Comparison of ENCODE assay signal across 11 cellular contexts in the genomic region with DNA sequence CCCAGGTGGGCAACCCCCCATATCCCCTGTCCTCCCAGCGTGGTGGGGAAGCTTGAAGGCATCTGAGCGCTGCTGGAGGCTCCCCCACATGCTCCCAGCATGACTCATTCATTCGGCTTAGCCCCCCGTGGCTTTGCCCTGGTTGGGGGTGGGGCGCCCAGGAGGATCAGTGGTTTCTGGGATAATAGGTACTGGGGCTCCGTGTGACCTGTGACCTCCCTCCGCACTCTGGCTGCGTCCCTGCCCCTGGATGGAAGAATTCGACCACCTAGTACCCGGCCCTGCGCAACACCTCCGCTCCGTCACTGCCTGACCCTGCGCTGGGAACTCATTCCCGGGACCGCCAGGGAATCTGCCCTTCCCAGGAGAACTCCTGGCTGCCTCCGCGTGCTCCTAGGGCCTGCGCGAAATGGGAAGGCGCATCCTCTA. TPM values are rescaled to one million over a fixed set of nuclear protein-coding genes. Genes with fewer than 3 reads are reported as not detected.
A peak's percentile ranks its signal among the peaks of the same experiment; 100 is the strongest.
DNase-seq lines count a peak whose midpoint lies in the region; ATAC-seq and TF ChIP-seq lines count a peak whose summit lies in the region.
"Had no signal": no experiment of that assay in that cellular context is flagged by ENCODE, and none has a peak within 500 bp of the region (broad histone marks: within the 10 kb centered on the region; RNA-seq: fewer than 3 reads in every experiment).

No MANE protein-coding gene starts in this region.

- H3K4me1 Mint-ChIP-seq in GM23338 = peaks cover 46% of the 10 kb centered on the region
- H3K4me1 Mint-ChIP-seq in glutamatergic neuron (ENCODE audit: low read depth, unreplicated experiment) = peaks cover 12% of the 10 kb centered on the region
- H3K4me1 Mint-ChIP-seq in neural progenitor cell = peaks cover 40% of the 10 kb centered on the region
- H3K4me1 Mint-ChIP-seq in T-helper 17 cell = peaks cover 5% of the 10 kb centered on the region

- peak; percentile 75 for DNase-seq in GM23338 (ENCODE audit: low spot score)
- peak; percentile 51 for DNase-seq in glutamatergic neuron
- DNase-seq in neural progenitor cell (ENCODE audit: low spot score) = peak; percentile 83
- no peak for DNase-seq in AG08396 (ENCODE audit: low spot score)
- DNase-seq in stimulated activated CD8-positive, alpha-beta memory T cell treated with anti-CD3 and anti-CD28 coated beads, Interleukin-4, amount 100 ng/mL, for 48 hours = no peak
- no peak for DNase-seq in T-helper 17 cell
- DNase-seq in Karpas-422 = no peak

- H3K27ac Mint-ChIP-seq in GM23338 = no peak overlapping the region
- H3K27ac Mint-ChIP-seq in glutamatergic neuron (ENCODE audit: unreplicated experiment) = peak overlapping the region; percentile 33
- no peak overlapping the region for H3K27ac Mint-ChIP-seq in neural progenitor cell
- H3K27ac Mint-ChIP-seq in T-helper 17 cell = no peak overlapping the region
- H3K27ac Mint-ChIP-seq: activated naive CD4-positive, alpha-beta T cell treated with anti-CD3 and anti-CD28 coated beads, Interleukin-2, amount 10 ng/mL, durations not matched to agents 7 days and 5 days had no signal

- H3K36me3 Mint-ChIP-seq in GM23338 (ENCODE audit: low read depth) (peaks cover 5% of the 10 kb centered on the region), glutamatergic neuron (ENCODE audit: unreplicated experiment) (no peaks in the 10 kb centered on the region), neural progenitor cell (no peaks in the 10 kb centered on the region), T-helper 17 cell (ENCODE audit: low read depth) (no peaks in the 10 kb centered on the region)
- H3K36me3 Mint-ChIP-seq: activated naive CD4-positive, alpha-beta T cell treated with anti-CD3 and anti-CD28 coated beads, Interleukin-2, amount 10 ng/mL, durations not matched to agents 7 days and 5 days had no signal

- peak; percentile 24 for ATAC-seq in GM23338
- peak; percentile 12 for ATAC-seq in SK-N-SH treated with all-trans-retinoic acid at 6 μM for 48 hours
- ATAC-seq in T-helper 17 cell = no peak

- H3K27ac ChIP-seq in GM23338 (ENCODE audit: low read depth) (peak overlapping the region; percentile 32; the same call in 1 of the 2 replicates), neural progenitor cell (peak overlapping the region; percentile 0), Karpas-422 (ENCODE audit: low read length) (no peak overlapping the region)
- H3K27ac ChIP-seq: KMS-11, pancreas had no signal

- TF ChIP-seq CTCF in GM23338 (conservative IDR thresholded peaks at IDR 0.05; ENCODE audit: low read depth in 2 of 2) (no peak), glutamatergic neuron (IDR thresholded peaks at IDR 0.05; ENCODE audit: partially characterized antibody, unreplicated experiment) (no peak), neural progenitor cell (IDR thresholded peaks at IDR 0.05) (no peak)

- H2AFZ ChIP-seq in GM23338 = peak overlapping the region; percentile 76; the same call in 1 of the 2 replicates
- H2AFZ ChIP-seq in neural progenitor cell (replicated peaks) = no peak overlapping the region
- no peak overlapping the region for H2AFZ ChIP-seq in Karpas-422 (ENCODE audit: low read length)

- peaks cover 35% of the 10 kb centered on the region for H3F3A ChIP-seq in GM23338 (replicated peaks; ENCODE audit: low read depth)
- peaks cover 48% of the 10 kb centered on the region for H3F3A ChIP-seq in neural progenitor cell (ENCODE audit: low read depth)

- H3K36me3 ChIP-seq in GM23338 (ENCODE audit: insufficient read depth) (no peaks in the 10 kb centered on the region), neural progenitor cell (no peaks in the 10 kb centered on the region), Karpas-422 (ENCODE audit: insufficient read depth, low read length) (no peaks in the 10 kb centered on the region)
- H3K36me3 ChIP-seq: pancreas had no signal

- H3K4me1 ChIP-seq in GM23338 (ENCODE audit: insufficient read depth) (peaks cover 44% of the 10 kb centered on the region), neural progenitor cell (peaks cover 54% of the 10 kb centered on the region), Karpas-422 (ENCODE audit: low read length) (peaks cover 20% of the 10 kb centered on the region)

- no peak overlapping the region for H3K9ac ChIP-seq in neural progenitor cell
- no peak overlapping the region for H3K9ac ChIP-seq in Karpas-422 (ENCODE audit: low read length)
- H3K9ac ChIP-seq: KMS-11 had no signal

- H3K9me2 ChIP-seq in GM23338 (ENCODE audit: insufficient read depth) = no peaks in the 10 kb centered on the region
- H3K9me2 ChIP-seq in Karpas-422 (replicated peaks; ENCODE audit: insufficient read depth, low read length) = no peaks in the 10 kb centered on the region

- H3K4me2 ChIP-seq in GM23338 = peak overlapping the region; percentile 94
- H3K4me2 ChIP-seq in neural progenitor cell = peak overlapping the region; percentile 94
- no peak overlapping the region for H3K4me2 ChIP-seq in Karpas-422 (ENCODE audit: low read depth, low read length, poor library complexity, severe bottlenecking)

- H3K79me2 ChIP-seq in GM23338 (replicated peaks; ENCODE audit: insufficient read depth) (peaks cover 30% of the 10 kb centered on the region), neural progenitor cell (ENCODE audit: low read depth) (no peaks in the 10 kb centered on the region), Karpas-422 (ENCODE audit: low read length) (no peaks in the 10 kb centered on the region)

- H3K27me3 ChIP-seq in GM23338 (ENCODE audit: insufficient read depth) (peaks cover 36% of the 10 kb centered on the region), neural progenitor cell (peaks cover 59% of the 10 kb centered on the region), Karpas-422 (ENCODE audit: low read length) (no peaks in the 10 kb centered on the region)

- no peaks in the 10 kb centered on the region for H3K9me3 ChIP-seq in neural progenitor cell (ENCODE audit: low read depth)
- no peaks in the 10 kb centered on the region for H3K9me3 ChIP-seq in T-helper 17 cell (ENCODE audit: control insufficient read depth, low read length, poor library complexity, severe bottlenecking)
- H3K9me3 ChIP-seq in Karpas-422 (ENCODE audit: low read length) = no peaks in the 10 kb centered on the region
- H3K9me3 ChIP-seq: pancreas had no signal

- H3K9me3 Mint-ChIP-seq in GM23338 (peaks cover 3% of the 10 kb centered on the region; the same call in 2 of the 3 replicates), glutamatergic neuron (ENCODE audit: unreplicated experiment) (peaks cover 2% of the 10 kb centered on the region), neural progenitor cell (peaks cover 2% of the 10 kb centered on the region)
- H3K9me3 Mint-ChIP-seq: activated naive CD4-positive, alpha-beta T cell treated with anti-CD3 and anti-CD28 coated beads, Interleukin-2, amount 10 ng/mL, durations not matched to agents 7 days and 5 days had no signal

- H4K20me1 ChIP-seq in GM23338 (replicated peaks; ENCODE audit: insufficient read depth) (no peaks in the 10 kb centered on the region), neural progenitor cell (ENCODE audit: low read depth) (peaks cover 53% of the 10 kb centered on the region), Karpas-422 (ENCODE audit: insufficient read depth, low read depth, low read length) (0 out of 2 replicates have a peak, but pooled peaks cover 7% of the 10 kb centered on the region)

- H3K27me3 Mint-ChIP-seq in GM23338 (ENCODE audit: insufficient read depth, low read depth, poor library complexity) (peaks cover 43% of the 10 kb centered on the region), glutamatergic neuron (ENCODE audit: unreplicated experiment) (peaks cover 24% of the 10 kb centered on the region), neural progenitor cell (ENCODE audit: insufficient read depth, low read depth) (peaks cover 42% of the 10 kb centered on the region), T-helper 17 cell (peaks cover 75% of the 10 kb centered on the region)

- H3K4me3 ChIP-seq in GM23338 (peak overlapping the region; percentile 82), neural progenitor cell (peak overlapping the region; percentile 94), Karpas-422 (ENCODE audit: low read length) (no peak overlapping the region)

- H3K4me3 Mint-ChIP-seq in GM23338 (peak overlapping the region; percentile 86), glutamatergic neuron (ENCODE audit: unreplicated experiment) (peak overlapping the region; percentile 83), neural progenitor cell (peak overlapping the region; percentile 85), T-helper 17 cell (no peak overlapping the region)

TF ChIP-seq in GM23338, 12 proteins besides CTCF, POLR2A, EP300 and RAD21 (continues in another document):
- TF ChIP-seq EZH2phosphoT487 (IDR thresholded peaks at IDR 0.05; ENCODE audit: unreplicated experiment) (no peak), EZH2 (IDR thresholded peaks at IDR 0.05; ENCODE audit: low read depth, unreplicated experiment) (no peak), ZNF114 (CRISPR knock-in tag; IDR thresholded peaks at IDR 0.05) (no peak), ZNF331 (CRISPR knock-in tag; IDR thresholded peaks at IDR 0.05; ENCODE audit: low read depth) (no peak), JUNB (IDR thresholded peaks at IDR 0.05; ENCODE audit: unreplicated experiment) (no peak), STAT1 (IDR thresholded peaks at IDR 0.05; ENCODE audit: unreplicated experiment) (no peak), CREB1 (CRISPR knock-in tag; IDR thresholded peaks at IDR 0.05; ENCODE audit: low read depth) (no peak)

TF ChIP-seq in SK-N-SH treated with all-trans-retinoic acid at 6 μM for 48 hours, 23 proteins besides CTCF, POLR2A, EP300 and RAD21 (continues in another document):
- TF ChIP-seq ZNF565 (CRISPR knock-in tag; conservative IDR thresholded peaks at IDR 0.05; ENCODE audit: low read depth) (no peak), TOX (CRISPR knock-in tag; IDR thresholded peaks at IDR 0.05; ENCODE audit: borderline replicate concordance) (no peak), RARB (CRISPR knock-in tag; IDR thresholded peaks at IDR 0.05) (no peak), TCF4 (CRISPR knock-in tag; IDR thresholded peaks at IDR 0.05; ENCODE audit: borderline replicate concordance) (no peak), BACH2 (CRISPR knock-in tag; IDR thresholded peaks at IDR 0.05; ENCODE audit: borderline replicate concordance) (no peak), OSR1 (CRISPR knock-in tag; IDR thresholded peaks at IDR 0.05) (no peak), PPARA (CRISPR knock-in tag; IDR thresholded peaks at IDR 0.05; ENCODE audit: borderline replicate concordance) (no peak)

RNA-seq across cellular contexts. Expression of a gene that starts 0.9 kb away (rescaled TPM):
- total RNA-seq in GM23338 (2014; rRNA removed; shearing (Covaris generic)) = 42.6 and 47.6 TPM in 2 replicates
- polyA plus RNA-seq in GM23338 (2016; fragmentation: Nextera tagmentation; extraction: Ambion mirVana) = 8.3 and 9.1 TPM in 2 replicates
- total RNA-seq in glutamatergic neuron (ENCODE audit: unreplicated experiment) (30.5 TPM), neural progenitor cell (ENCODE audit: low replicate concordance) (12.8 and 13.2 TPM in 2 replicates), T-helper 17 cell (not detected)
- total RNA-seq in Karpas-422 (2014; rRNA removed; shearing (Covaris generic); ENCODE audit: low replicate concordance) = 0.48 and 0.65 TPM in 2 replicates

Comparison
In these comparisons a context has a peak if more than half of its experiments do, and no peak if none do; other contexts are left out.
1. DNase-seq: peak in GM23338 (single experiment), glutamatergic neuron (single experiment) and neural progenitor cell (single experiment); none in AG08396 (single experiment), stimulated activated CD8-positive, alpha-beta memory T cell treated with anti-CD3 and anti-CD28 coated beads, Interleukin-4, amount 100 ng/mL, for 48 hours (single experiment), T-helper 17 cell (0 of 3) and Karpas-422 (single experiment).